In the genomic region with DNA sequence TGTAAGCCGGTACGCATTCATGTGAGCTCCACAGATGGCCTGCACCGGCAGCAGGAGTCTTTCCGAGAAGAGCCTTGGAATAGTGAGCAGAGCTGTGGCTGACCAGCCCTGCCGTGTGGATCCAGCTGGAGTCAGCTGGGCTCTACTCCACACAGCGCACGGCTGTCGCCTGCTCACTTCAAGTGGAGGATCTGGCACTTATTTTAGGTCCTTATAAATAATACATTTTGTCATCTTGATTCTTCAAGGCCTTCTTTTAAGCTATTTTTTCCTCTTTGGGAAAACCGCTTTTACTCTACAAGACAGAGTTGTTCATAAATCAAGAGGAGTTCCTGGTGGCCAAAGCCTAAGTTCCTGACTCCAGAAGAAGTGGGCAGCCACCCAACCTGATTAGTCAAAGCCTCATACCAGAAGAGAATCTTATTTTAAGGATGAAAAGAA, we compare ENCODE assay signal across 18 cellular contexts.
A peak's percentile ranks its signal among the peaks of the same experiment; 100 is the strongest.
DNase-seq lines count a peak whose midpoint lies in the region; ATAC-seq and TF ChIP-seq lines count a peak whose summit lies in the region.
"Had no signal": no experiment of that assay in that cellular context is flagged by ENCODE, and none has a peak within 500 bp of the region (broad histone marks: within the 10 kb centered on the region; RNA-seq: fewer than 3 reads in every experiment).

No MANE protein-coding gene starts in this region.

- DNase-seq in Right ventricle myocardium inferior (ENCODE audit: missing footprints) (peak; percentile 78), right atrium auricular region (ENCODE audit: low spot score) (no peak), ovary (peak; percentile 43 to 54 (median 47)), aorta (peak; percentile 81 to 84), suprapubic skin (ENCODE audit: low spot score in 2 of 2) (no peak), osteocyte (ENCODE audit: extremely low spot score, unreplicated experiment) (no peak)
- DNase-seq in activated naive CD4-positive, alpha-beta T cell treated with Interleukin-2 at 50 U/mL for 16 hours: no peak
- DNase-seq: 8988T; activated CD4-positive, alpha-beta T cell treated with anti-CD3 and anti-CD28 coated beads, Interleukin-2, amount 50 U/mL, for 48 hours; activated T-cell treated with anti-CD3 and anti-CD28 coated beads, Interleukin-2, amount 50 U/mL, for 48 hours; GF-D8; MM.1S; NCI-H2171 treated with DMSO at 0.1 percent for 48 hours; NK-92 treated with Interleukin-12 subunit alpha and Interleukin-12 subunit beta, amount 100 ng/mL, for 24 hours; SHP77 treated with DMSO at 0.1 percent for 48 hours had no signal

- ATAC-seq in Right ventricle myocardium inferior (peak; percentile 95), gastroesophageal sphincter (peak; percentile 86), aorta (ENCODE audit: low FRiP score) (peak; percentile 91)

- H3K27me3 Mint-ChIP-seq in osteocyte (ENCODE audit: unreplicated experiment): no peaks in the 10 kb centered on the region
- H3K27me3 Mint-ChIP-seq: type B pancreatic cell had no signal

- no peaks in the 10 kb centered on the region for H3K4me1 Mint-ChIP-seq in osteocyte (ENCODE audit: unreplicated experiment)

- no peaks in the 10 kb centered on the region for H3K9me3 Mint-ChIP-seq in osteocyte (ENCODE audit: unreplicated experiment)
- H3K9me3 Mint-ChIP-seq: type B pancreatic cell had no signal

- H3K9me3 ChIP-seq in right atrium auricular region: no peaks in the 10 kb centered on the region
- no peaks in the 10 kb centered on the region for H3K9me3 ChIP-seq in gastroesophageal sphincter
- H3K9me3 ChIP-seq in ovary: no peaks in the 10 kb centered on the region
- no peaks in the 10 kb centered on the region for H3K9me3 ChIP-seq in aorta (ENCODE audit: control insufficient read depth, low read length)
- H3K9me3 ChIP-seq in suprapubic skin: no peaks in the 10 kb centered on the region
- H3K9me3 ChIP-seq: prostate gland had no signal

- H3K36me3 Mint-ChIP-seq in osteocyte (ENCODE audit: unreplicated experiment): no peaks in the 10 kb centered on the region
- H3K36me3 Mint-ChIP-seq: type B pancreatic cell had no signal

- H3K4me3 ChIP-seq in right atrium auricular region (no peak overlapping the region), gastroesophageal sphincter (no peak overlapping the region), ovary (no peak overlapping the region), aorta (ENCODE audit: low read length in 2 of 2) (no peak overlapping the region), suprapubic skin (no peak overlapping the region)
- H3K4me3 ChIP-seq: prostate gland had no signal

- no peak for TF ChIP-seq EP300 in gastroesophageal sphincter (IDR thresholded peaks at IDR 0.05)
- no peak for TF ChIP-seq EP300 in ovary (IDR thresholded peaks at IDR 0.05)
- TF ChIP-seq EP300 in suprapubic skin (IDR thresholded peaks at IDR 0.05): no peak

- H3K4me3 Mint-ChIP-seq in osteocyte (ENCODE audit: unreplicated experiment): no peak overlapping the region
- H3K4me3 Mint-ChIP-seq: type B pancreatic cell had no signal

- H3K27me3 ChIP-seq in right atrium auricular region (no peaks in the 10 kb centered on the region), gastroesophageal sphincter (no peaks in the 10 kb centered on the region), ovary (no peaks in the 10 kb centered on the region), aorta (ENCODE audit: control insufficient read depth in 1 of 2, insufficient read depth in 2 of 2, low read length in 1 of 2) (no peaks in the 10 kb centered on the region), suprapubic skin (no peaks in the 10 kb centered on the region)

- 40 to 47% methylated on average over 3 to 9 of the region's 9 CpGs for WGBS in gastroesophageal sphincter (ENCODE audit: low coverage in 1 of 2), 2 donors
- 7 to 9% (median 9%) methylated on average over 9 of the region's 9 CpGs for WGBS in ovary, 3 donors
- WGBS in aorta, 2 donors: 5 to 16% methylated on average over 9 of the region's 9 CpGs
- 68% methylated on average over 9 of the region's 9 CpGs for WGBS in suprapubic skin

- H3K27ac Mint-ChIP-seq in osteocyte (ENCODE audit: unreplicated experiment): no peak overlapping the region
- H3K27ac Mint-ChIP-seq: type B pancreatic cell had no signal

- H3K36me3 ChIP-seq in right atrium auricular region (no peaks in the 10 kb centered on the region), gastroesophageal sphincter (no peaks in the 10 kb centered on the region), ovary (no peaks in the 10 kb centered on the region), aorta (ENCODE audit: control insufficient read depth in 1 of 2, insufficient read depth in 2 of 2, low read length in 1 of 2) (no peaks in the 10 kb centered on the region), suprapubic skin (no peaks in the 10 kb centered on the region)
- H3K36me3 ChIP-seq: prostate gland had no signal

- no peak for TF ChIP-seq CTCF in right atrium auricular region (IDR thresholded peaks at IDR 0.05)
- no peak for TF ChIP-seq CTCF in gastroesophageal sphincter (IDR thresholded peaks at IDR 0.05)
- no peak for TF ChIP-seq CTCF in ovary (IDR thresholded peaks at IDR 0.05)
- TF ChIP-seq CTCF in suprapubic skin (IDR thresholded peaks at IDR 0.05): no peak
- TF ChIP-seq CTCF in osteocyte (IDR thresholded peaks at IDR 0.05): no peak

- H3K27ac ChIP-seq in right atrium auricular region (peak overlapping the region in 1 of 2 donors; percentile 39), gastroesophageal sphincter (peak overlapping the region in 2 of 4 donors; percentile 2 to 12), ovary (no peak overlapping the region), aorta (ENCODE audit: low read depth in 1 of 2, low read length in 2 of 2) (no peak overlapping the region), suprapubic skin (no peak overlapping the region)
- H3K27ac ChIP-seq: prostate gland had no signal

- intact Hi-C loops in Right ventricle myocardium inferior (cut with DNase I) (loop anchor here (5.0 kb wide), 1 partner anchor 66 kb away; no protein-coding TSS in a partner anchor), ovary (cut with DNase I) (no loop called here), aorta (cut with DNase I) (loop anchor here in 1 of 2 donors (5.0 kb wide), 1 partner anchor 96 kb away; a partner anchor contains a TSS)

- H3K4me1 ChIP-seq in right atrium auricular region (no peaks in the 10 kb centered on the region), gastroesophageal sphincter (peaks cover 0 to under 1% (median 0%) of the 10 kb centered on the region in 3 donors), ovary (ENCODE audit: insufficient read depth) (peaks cover 3% of the 10 kb centered on the region), aorta (ENCODE audit: control insufficient read depth in 1 of 2, insufficient read depth in 2 of 2, low read length in 2 of 2) (peaks cover 0 to 3% of the 10 kb centered on the region in 2 donors), suprapubic skin (no peaks in the 10 kb centered on the region)
- H3K4me1 ChIP-seq: prostate gland had no signal

- TF ChIP-seq POLR2A in gastroesophageal sphincter (IDR thresholded peaks at IDR 0.05): no peak
- no peak for TF ChIP-seq POLR2A in ovary (IDR thresholded peaks at IDR 0.05)
- TF ChIP-seq POLR2A in suprapubic skin (IDR thresholded peaks at IDR 0.05): no peak

Comparison
In these comparisons a context has a peak if more than half of its experiments do, and no peak if none do; other contexts are left out.
1. DNase-seq: peak in Right ventricle myocardium inferior (single experiment), ovary (5 of 5) and aorta (2 of 2); none in right atrium auricular region (single experiment), activated naive CD4-positive, alpha-beta T cell treated with Interleukin-2 at 50 U/mL for 16 hours (single experiment), suprapubic skin (0 of 2) and osteocyte (single experiment).
2. Peak in every context shown above with its lines, with median percentiles within 50 percentile points of each other: ATAC-seq.